Comparison of ENCODE assay signal across 9 cellular contexts in the genomic region with DNA sequence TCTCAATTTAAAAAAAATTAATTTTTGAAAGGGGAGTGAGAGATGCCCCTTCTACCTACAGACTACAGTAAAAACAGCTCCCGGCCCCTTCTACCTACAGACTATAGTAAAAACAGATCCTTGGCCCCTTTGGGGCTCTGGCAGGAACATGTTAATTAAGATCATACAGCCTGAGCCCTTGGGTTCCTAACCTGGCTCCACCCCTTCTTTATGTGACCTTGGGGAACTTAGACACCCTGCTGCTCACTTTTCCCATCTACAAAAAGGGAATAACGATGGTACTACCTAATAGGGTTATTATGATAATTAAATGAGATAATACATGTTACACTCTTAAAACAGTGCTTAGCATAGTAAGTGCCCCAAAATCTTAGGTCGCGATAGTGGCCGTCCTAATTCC.
"Had no signal": no experiment of that assay in that cellular context is flagged by ENCODE, and none has a peak within 500 bp of the region (broad histone marks: within the 10 kb centered on the region; RNA-seq: fewer than 3 reads in every experiment).

No MANE protein-coding gene starts in this region.

- H3K4me3 Mint-ChIP-seq: IgD-negative memory B cell had no signal

- H3K9ac ChIP-seq: KMS-11 had no signal

- H3K27ac Mint-ChIP-seq: IgD-negative memory B cell had no signal

- H3K4me3 ChIP-seq: K562 had no signal

- ATAC-seq: HepG2, K562 had no signal

- FAIRE-seq: HepG2, HTR-8/SVneo, K562 had no signal

- H3K4me1 Mint-ChIP-seq: IgD-negative memory B cell had no signal

- H3K27me3 Mint-ChIP-seq: IgD-negative memory B cell had no signal

- H3K9me3 Mint-ChIP-seq: IgD-negative memory B cell had no signal

- H3K36me3 Mint-ChIP-seq: IgD-negative memory B cell had no signal

- H3K4me2 ChIP-seq: KMS-11 had no signal

- H3K27ac ChIP-seq: HL-60, KMS-11 had no signal

- DNase-seq: IMR-90, KBM-7, KG1 had no signal
